18 cellular contexts compared by ENCODE assay signal in genomic region chr2:130930740-130931659, GRCh38.
DNase-seq lines count a peak whose midpoint lies in the region; ATAC-seq and TF ChIP-seq lines count a peak whose summit lies in the region.
"Had no signal": no experiment of that assay in that cellular context is flagged by ENCODE, and none has a peak within 500 bp of the region (broad histone marks: within the 10 kb centered on the region; RNA-seq: fewer than 3 reads in every experiment).

No MANE protein-coding gene starts in this region.

- H3K4me1 Mint-ChIP-seq in natural killer cell treated with Interleukin-12 subunit alpha and Interleukin-12 subunit beta and Interleukin-15 and Interleukin-18, amount 100 ng/mL, for 72 hours (ENCODE audit: low read depth in 2 of 2), result no peaks in the 10 kb centered on the region
- no peaks in the 10 kb centered on the region for H3K4me1 Mint-ChIP-seq in natural killer cell
- H3K4me1 Mint-ChIP-seq: IgD-negative memory B cell had no signal

- no peak for DNase-seq in natural killer cell treated with Interleukin-12 subunit alpha and Interleukin-12 subunit beta and Interleukin-15 and Interleukin-18, amount 100 ng/mL, for 72 hours (ENCODE audit: low spot score)
- DNase-seq in natural killer cell, result no peak
- no peak for DNase-seq in EL
- DNase-seq: AML-193; Caco-2; CD4-positive, alpha-beta T cell; GDM1; HCEC 1CT had no signal

- H3K4me3 Mint-ChIP-seq in natural killer cell treated with Interleukin-12 subunit alpha and Interleukin-12 subunit beta and Interleukin-15 and Interleukin-18, amount 100 ng/mL, for 72 hours, result no peak overlapping the region
- no peak overlapping the region for H3K4me3 Mint-ChIP-seq in natural killer cell
- H3K4me3 Mint-ChIP-seq: CD4-positive, alpha-beta T cell; GM23338; IgD-negative memory B cell had no signal

- peak; percentile 24 to 50 for ATAC-seq in natural killer cell treated with Interleukin-12 subunit alpha and Interleukin-12 subunit beta and Interleukin-15 and Interleukin-18, amount 100 ng/mL, for 72 hours
- ATAC-seq in natural killer cell, result no peak
- no peak for ATAC-seq in HG03095 (IDR thresholded peaks at IDR 0.05; ENCODE audit: unreplicated experiment)
- no peak for ATAC-seq in GM21515 (IDR thresholded peaks at IDR 0.05; ENCODE audit: unreplicated experiment)
- ATAC-seq: GM23338, HepG2 had no signal

- intact Hi-C loops in natural killer cell (cut with micrococcal nuclease), result no loop called here

- H3K27me3 ChIP-seq in layer of hippocampus (ENCODE audit: control insufficient read depth, insufficient read depth, low read length), result no peaks in the 10 kb centered on the region

- no peak for TF ChIP-seq CTCF in natural killer cell (IDR thresholded peaks at IDR 0.05)

- no peak overlapping the region for H3K27ac Mint-ChIP-seq in natural killer cell treated with Interleukin-12 subunit alpha and Interleukin-12 subunit beta and Interleukin-15 and Interleukin-18, amount 100 ng/mL, for 72 hours
- H3K27ac Mint-ChIP-seq in natural killer cell, result no peak overlapping the region
- H3K27ac Mint-ChIP-seq: CD4-positive, alpha-beta T cell; GM23338 had no signal

- no peaks in the 10 kb centered on the region for H3K36me3 Mint-ChIP-seq in natural killer cell treated with Interleukin-12 subunit alpha and Interleukin-12 subunit beta and Interleukin-15 and Interleukin-18, amount 100 ng/mL, for 72 hours
- no peaks in the 10 kb centered on the region for H3K36me3 Mint-ChIP-seq in natural killer cell
- H3K36me3 Mint-ChIP-seq: IgD-negative memory B cell had no signal

- H3K27ac ChIP-seq in layer of hippocampus (ENCODE audit: low read depth, low read length) (peak overlapping the region; percentile 57), temporal lobe (ENCODE audit: low read depth, low read length) (peak overlapping the region; percentile 11)
- H3K27ac ChIP-seq: 22Rv1, A549, C4-2B had no signal

- H3K27me3 Mint-ChIP-seq in natural killer cell treated with Interleukin-12 subunit alpha and Interleukin-12 subunit beta and Interleukin-15 and Interleukin-18, amount 100 ng/mL, for 72 hours, result peaks cover 31 to 47% of the 10 kb centered on the region in 2 donors
- H3K27me3 Mint-ChIP-seq in natural killer cell (ENCODE audit: low read depth in 2 of 2), result peaks cover 16 to 75% of the 10 kb centered on the region in 2 donors

- no peaks in the 10 kb centered on the region for H3K9me3 Mint-ChIP-seq in natural killer cell treated with Interleukin-12 subunit alpha and Interleukin-12 subunit beta and Interleukin-15 and Interleukin-18, amount 100 ng/mL, for 72 hours
- peaks cover 2 to 5% of the 10 kb centered on the region in 2 donors for H3K9me3 Mint-ChIP-seq in natural killer cell

Comparison
In these comparisons a context has a peak if more than half of its experiments do, and no peak if none do; other contexts are left out.
1. ATAC-seq: peak in natural killer cell treated with Interleukin-12 subunit alpha and Interleukin-12 subunit beta and Interleukin-15 and Interleukin-18, amount 100 ng/mL, for 72 hours (2 of 2); none in natural killer cell (0 of 3), HG03095 (single experiment) and GM21515 (single experiment).